ENCODE assay signal across 30 cellular contexts in genomic region chr7:157603716-157604115, GRCh38.
"Had no signal": no experiment of that assay in that cellular context is flagged by ENCODE, and none has a peak within 500 bp of the region (broad histone marks: within the 10 kb centered on the region; RNA-seq: fewer than 3 reads in every experiment).

No MANE protein-coding gene starts in this region.

- H3K27ac Mint-ChIP-seq: activated CD4-positive, alpha-beta memory T cell treated with anti-CD3 and anti-CD28 coated beads, Interleukin-2, amount 10 ng/mL, durations not matched to agents 7 days and 5 days; activated CD4-positive, alpha-beta T cell treated with anti-CD3 and anti-CD28 coated beads, Interleukin-2, amount 10 ng/mL, durations not matched to agents 7 days and 5 days; activated naive CD4-positive, alpha-beta T cell treated with anti-CD3 and anti-CD28 coated beads, Interleukin-2, amount 10 ng/mL, durations not matched to agents 7 days and 5 days; activated naive CD4-positive, alpha-beta T cell treated with anti-CD3 and anti-CD28 coated beads, Interleukin-2, amount 50 U/mL, for 72 hours; activated naive CD8-positive, alpha-beta T cell treated with anti-CD3 and anti-CD28 coated beads, Interleukin-2, amount 10 ng/mL, durations not matched to agents 7 days and 5 days; activated T-cell treated with anti-CD3 and anti-CD28 coated beads, Interleukin-2, amount 50 U/mL, for 24 hours; activated T-cell treated with anti-CD3 and anti-CD28 coated beads, Interleukin-2, amount 50 U/mL, for 72 hours; dendritic cell treated with granulocyte-macrophage colony-stimulating factor and Interleukin-4, amounts not matched to agents 40 ng/mL and 50 ng/mL, for 4 days; endodermal cell had no signal

- H3K9me3 Mint-ChIP-seq: activated CD4-positive, alpha-beta memory T cell treated with anti-CD3 and anti-CD28 coated beads, Interleukin-2, amount 10 ng/mL, durations not matched to agents 7 days and 5 days; activated CD4-positive, alpha-beta T cell treated with anti-CD3 and anti-CD28 coated beads, Interleukin-2, amount 10 ng/mL, durations not matched to agents 7 days and 5 days; activated naive CD4-positive, alpha-beta T cell treated with anti-CD3 and anti-CD28 coated beads, Interleukin-2, amount 10 ng/mL, durations not matched to agents 7 days and 5 days; activated naive CD4-positive, alpha-beta T cell treated with anti-CD3 and anti-CD28 coated beads, Interleukin-2, amount 50 U/mL, for 72 hours; activated naive CD8-positive, alpha-beta T cell treated with anti-CD3 and anti-CD28 coated beads, Interleukin-2, amount 10 ng/mL, durations not matched to agents 7 days and 5 days; activated T-cell treated with anti-CD3 and anti-CD28 coated beads, Interleukin-2, amount 50 U/mL, for 24 hours; activated T-cell treated with anti-CD3 and anti-CD28 coated beads, Interleukin-2, amount 50 U/mL, for 72 hours; dendritic cell treated with granulocyte-macrophage colony-stimulating factor and Interleukin-4, amounts not matched to agents 40 ng/mL and 50 ng/mL, for 4 days; endodermal cell had no signal

- ATAC-seq: activated naive CD4-positive, alpha-beta T cell treated with anti-CD3 and anti-CD28 coated beads, Interleukin-2, amount 50 U/mL, for 72 hours; activated T-cell treated with anti-CD3 and anti-CD28 coated beads, Interleukin-2, amount 50 U/mL, for 72 hours; esophagus mucosa; foreskin keratinocyte; gastrocnemius medialis had no signal

- H3K4me1 ChIP-seq: ascending aorta, breast epithelium, foreskin keratinocyte, gastrocnemius medialis had no signal

- H3K27ac ChIP-seq: ascending aorta, breast epithelium, cardiac muscle cell, coronary artery, dorsolateral prefrontal cortex, foreskin keratinocyte, gastrocnemius medialis had no signal

- H3K27me3 ChIP-seq: ascending aorta, cardiac muscle cell, dorsolateral prefrontal cortex, foreskin keratinocyte, gastrocnemius medialis had no signal

- H3K4me3 ChIP-seq: ascending aorta, breast epithelium, cardiac muscle cell, coronary artery, dorsolateral prefrontal cortex, gastrocnemius medialis had no signal

- DNase-seq: activated CD4-positive, alpha-beta memory T cell treated with anti-CD3 and anti-CD28 coated beads, Interleukin-2, amount 10 ng/mL, durations not matched to agents 7 days and 5 days; activated CD4-positive, alpha-beta T cell treated with anti-CD3 and anti-CD28 coated beads for 1 hour; activated CD4-positive, alpha-beta T cell treated with anti-CD3 and anti-CD28 coated beads for 4 hours; activated CD4-positive, alpha-beta T cell treated with anti-CD3 and anti-CD28 coated beads, Interleukin-2, amount 10 ng/mL, durations not matched to agents 7 days and 5 days; activated CD4-positive, alpha-beta T cell treated with anti-CD3 and anti-CD28 coated beads, Interleukin-2, amount 50 U/mL, for 4 hours; activated CD8-positive, alpha-beta memory T cell treated with anti-CD3 and anti-CD28 coated beads, Interleukin-2, amount 50 U/mL, for 48 hours; activated gamma-delta T cell; activated naive CD4-positive, alpha-beta T cell; activated naive CD8-positive, alpha-beta T cell treated with anti-CD3 and anti-CD28 coated beads, Interleukin-2, amount 10 ng/mL, durations not matched to agents 7 days and 5 days; activated T-cell treated with anti-CD3 and anti-CD28 coated beads for 4 hours; activated T-cell treated with anti-CD3 and anti-CD28 coated beads, Interleukin-2, amount 50 U/mL, for 24 hours; activated T-cell treated with anti-CD3 and anti-CD28 coated beads, Interleukin-2, amount 50 U/mL, for 72 hours; central memory CD4-positive, alpha-beta T cell; cerebellar nuclear complex; effector memory CD4-positive, alpha-beta T cell; endodermal cell; foreskin keratinocyte; gastrocnemius medialis; glutamatergic neuron; T-helper 2 cell had no signal

- H3K27me3 Mint-ChIP-seq: activated T-cell treated with anti-CD3 and anti-CD28 coated beads, Interleukin-2, amount 50 U/mL, for 24 hours; brain had no signal

- H3K4me3 Mint-ChIP-seq: activated CD4-positive, alpha-beta memory T cell treated with anti-CD3 and anti-CD28 coated beads, Interleukin-2, amount 10 ng/mL, durations not matched to agents 7 days and 5 days; activated CD4-positive, alpha-beta T cell treated with anti-CD3 and anti-CD28 coated beads, Interleukin-2, amount 10 ng/mL, durations not matched to agents 7 days and 5 days; activated naive CD4-positive, alpha-beta T cell treated with anti-CD3 and anti-CD28 coated beads, Interleukin-2, amount 10 ng/mL, durations not matched to agents 7 days and 5 days; activated naive CD8-positive, alpha-beta T cell treated with anti-CD3 and anti-CD28 coated beads, Interleukin-2, amount 10 ng/mL, durations not matched to agents 7 days and 5 days; activated T-cell treated with anti-CD3 and anti-CD28 coated beads, Interleukin-2, amount 50 U/mL, for 24 hours; activated T-cell treated with anti-CD3 and anti-CD28 coated beads, Interleukin-2, amount 50 U/mL, for 72 hours; brain; dendritic cell treated with granulocyte-macrophage colony-stimulating factor and Interleukin-4, amounts not matched to agents 40 ng/mL and 50 ng/mL, for 4 days; endodermal cell had no signal

- H3K9me3 ChIP-seq: ascending aorta, gastrocnemius medialis had no signal

- H3K36me3 Mint-ChIP-seq: activated naive CD4-positive, alpha-beta T cell treated with anti-CD3 and anti-CD28 coated beads, Interleukin-2, amount 10 ng/mL, durations not matched to agents 7 days and 5 days; activated naive CD4-positive, alpha-beta T cell treated with anti-CD3 and anti-CD28 coated beads, Interleukin-2, amount 50 U/mL, for 72 hours; activated naive CD8-positive, alpha-beta T cell treated with anti-CD3 and anti-CD28 coated beads, Interleukin-2, amount 10 ng/mL, durations not matched to agents 7 days and 5 days had no signal

- H3K4me1 Mint-ChIP-seq: activated CD4-positive, alpha-beta memory T cell treated with anti-CD3 and anti-CD28 coated beads, Interleukin-2, amount 10 ng/mL, durations not matched to agents 7 days and 5 days; activated naive CD8-positive, alpha-beta T cell treated with anti-CD3 and anti-CD28 coated beads, Interleukin-2, amount 10 ng/mL, durations not matched to agents 7 days and 5 days; endodermal cell had no signal

- H3K36me3 ChIP-seq: ascending aorta, breast epithelium, cardiac muscle cell, gastrocnemius medialis had no signal
